Comparison of ENCODE assay signal across 17 cellular contexts in genomic region chr12:92810370-92810769, GRCh38.
DNase-seq lines count a peak whose midpoint lies in the region; ATAC-seq, FAIRE-seq and TF ChIP-seq lines count a peak whose summit lies in the region.
"Had no signal": no experiment of that assay in that cellular context is flagged by ENCODE, and none has a peak within 500 bp of the region (broad histone marks: within the 10 kb centered on the region; RNA-seq: fewer than 3 reads in every experiment).

No MANE protein-coding gene starts in this region.

- H3K27me3 ChIP-seq in pancreas = no peaks in the 10 kb centered on the region
- H3K27me3 ChIP-seq in A673 (replicated peaks; ENCODE audit: insufficient read depth, low read depth, low read length, poor library complexity) = no peaks in the 10 kb centered on the region
- no peaks in the 10 kb centered on the region for H3K27me3 ChIP-seq in brain microvascular endothelial cell (replicated peaks)
- H3K27me3 ChIP-seq: foreskin keratinocyte had no signal

- TF ChIP-seq CTCF in pancreas (IDR thresholded peaks at IDR 0.05) = no peak
- TF ChIP-seq CTCF in A673 (conservative IDR thresholded peaks at IDR 0.05; ENCODE audit: low read depth, low read length) = no peak
- TF ChIP-seq CTCF in brain microvascular endothelial cell (IDR thresholded peaks at IDR 0.05; ENCODE audit: low read depth, low read length, missing control alignments) = no peak

- 94 to 96% methylated on average over 4 of the region's 4 CpGs for WGBS in pancreas, 2 donors

- in situ Hi-C loops in brain microvascular endothelial cell (cut with HindIII; ENCODE audit: low pct_ligation_motif_present, low sequenced_read_pairs) = no loop called here

- POLR2A ChIA-PET in A673 (lab: Charles Lee; ENCODE audit: low non-redundant PET) = no interaction called here

- ATAC-seq in GM18517 (IDR thresholded peaks at IDR 0.05; ENCODE audit: unreplicated experiment) = peak; percentile 56
- peak; percentile 83 for ATAC-seq in GM21528 (IDR thresholded peaks at IDR 0.05; ENCODE audit: low FRiP score, unreplicated experiment)
- ATAC-seq in HG03066 (IDR thresholded peaks at IDR 0.05; ENCODE audit: low read depth, unreplicated experiment) = peak; percentile 73
- no peak for ATAC-seq in pancreas
- ATAC-seq: activated T-cell treated with anti-CD3 and anti-CD28 coated beads, Interleukin-2, amount 50 U/mL, for 72 hours; foreskin keratinocyte; HepG2; natural killer cell treated with Interleukin-12 subunit alpha and Interleukin-12 subunit beta and Interleukin-15 and Interleukin-18, amount 100 ng/mL, for 72 hours had no signal

- DNase-seq in pancreas = no peak
- DNase-seq in A673 (ENCODE audit: low spot score) = no peak
- no peak for DNase-seq in activated T-cell treated with anti-CD3 and anti-CD28 coated beads, Interleukin-2, amount 50 U/mL, for 48 hours
- no peak for DNase-seq in activated naive CD4-positive, alpha-beta T cell (lab: John Stamatoyannopoulos, UW)
- DNase-seq in brain microvascular endothelial cell = no peak
- DNase-seq: activated T-cell treated with anti-CD3 and anti-CD28 coated beads, Interleukin-2, amount 50 U/mL, for 72 hours; endodermal cell; foreskin keratinocyte; MV-4-11; NCI-H2227 treated with DMSO at 0.1 percent for 48 hours; SIG-M5 had no signal

- CTCF ChIA-PET in A673 (lab: Charles Lee) = no interaction called here

- intact Hi-C loops in pancreas (cut with DNase I) (no loop called here), A673 (cut with micrococcal nuclease; ENCODE audit: unreplicated experiment) (no loop called here)

- no peaks in the 10 kb centered on the region for H3K4me1 ChIP-seq in pancreas
- H3K4me1 ChIP-seq in A673 (ENCODE audit: insufficient read depth, low read length, poor library complexity, severe bottlenecking) = no peaks in the 10 kb centered on the region
- H3K4me1 ChIP-seq: foreskin keratinocyte had no signal

- H3K9me3 ChIP-seq in pancreas (no peaks in the 10 kb centered on the region), A673 (ENCODE audit: low read depth, low read length, poor library complexity, severe bottlenecking) (no peaks in the 10 kb centered on the region)
- H3K9me3 ChIP-seq: thoracic aorta had no signal

- FAIRE-seq in pancreas (lab: Jason Lieb, UNC) = peak; percentile 57
- FAIRE-seq: HepG2 had no signal

- BruUV-seq in A673 (replicated peaks; lab: Mats Ljungman, UMichigan) = no TSS peak

- H3K27ac ChIP-seq in pancreas (no peak overlapping the region), A673 (ENCODE audit: low read depth, low read length, poor library complexity, severe bottlenecking) (no peak overlapping the region), brain microvascular endothelial cell (no peak overlapping the region)
- H3K27ac ChIP-seq: foreskin keratinocyte, thoracic aorta had no signal

- H3K4me3 ChIP-seq in pancreas (no peak overlapping the region), A673 (ENCODE audit: low read depth, low read length, poor library complexity, severe bottlenecking) (no peak overlapping the region), brain microvascular endothelial cell (ENCODE audit: low read depth, low read length) (no peak overlapping the region)
- H3K4me3 ChIP-seq: thoracic aorta had no signal

- H3K36me3 ChIP-seq in pancreas (no peaks in the 10 kb centered on the region), A673 (ENCODE audit: insufficient read depth, low read length, poor library complexity, severe bottlenecking) (peaks cover 14% of the 10 kb centered on the region), brain microvascular endothelial cell (replicated peaks) (peaks cover 2% of the 10 kb centered on the region)

Comparison
In these comparisons a context has a peak if more than half of its experiments do, and no peak if none do; other contexts are left out.
1. ATAC-seq: peak in GM18517 (single experiment), GM21528 (single experiment) and HG03066 (single experiment); none in pancreas (0 of 4).